In the genomic region with DNA sequence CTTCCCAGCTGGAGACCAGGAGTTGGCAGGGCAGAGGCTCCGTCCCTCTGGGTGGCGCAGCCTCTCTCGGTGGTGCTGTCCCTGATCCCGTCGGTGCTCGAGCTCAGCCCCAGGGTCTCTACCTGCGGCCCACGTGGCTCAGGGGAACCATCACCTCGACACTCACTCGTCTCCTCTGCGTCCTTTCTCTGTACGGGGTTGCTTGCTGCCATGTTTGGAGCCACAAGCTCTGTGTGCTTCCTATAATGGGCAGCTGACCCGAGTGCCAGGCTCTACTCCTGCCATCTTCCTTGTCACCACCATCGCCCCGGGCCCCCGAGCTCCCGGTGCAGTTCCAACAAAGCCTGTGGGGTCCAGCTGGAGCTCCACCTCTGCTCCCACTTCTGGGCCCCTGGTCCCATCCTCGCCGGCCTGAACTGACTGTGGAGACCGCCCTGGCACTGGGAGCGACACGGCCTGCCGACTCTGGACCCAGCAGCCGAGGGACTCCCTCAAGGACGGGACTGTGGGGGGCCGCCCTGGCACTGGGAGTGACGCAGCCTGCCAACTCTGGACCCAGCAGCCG, we compare ENCODE assay signal across 21 cellular contexts. TPM values are rescaled to one million over a fixed set of nuclear protein-coding genes. Genes with fewer than 3 reads are reported as not detected.
DNase-seq lines count a peak whose midpoint lies in the region; ATAC-seq and TF ChIP-seq lines count a peak whose summit lies in the region.
"Had no signal": no experiment of that assay in that cellular context is flagged by ENCODE, and none has a peak within 500 bp of the region (broad histone marks: within the 10 kb centered on the region; RNA-seq: fewer than 3 reads in every experiment).

No MANE protein-coding gene starts in this region.

- H3K27me3 Mint-ChIP-seq in neural crest cell (ENCODE audit: low read depth) (no peaks in the 10 kb centered on the region), glutamatergic neuron (ENCODE audit: unreplicated experiment) (peaks cover 5% of the 10 kb centered on the region)

- H3K4me1 Mint-ChIP-seq in neural crest cell (peaks cover 3% of the 10 kb centered on the region), glutamatergic neuron (ENCODE audit: low read depth, unreplicated experiment) (no peaks in the 10 kb centered on the region)

- BruUV-seq in A673 (replicated peaks; lab: Mats Ljungman, UMichigan), result no TSS peak

- H3K27ac ChIP-seq in cingulate gyrus (ENCODE audit: low read depth, low read length) (peak overlapping the region; percentile 85), upper lobe of right lung (no peak overlapping the region), A673 (ENCODE audit: low read depth, low read length, poor library complexity, severe bottlenecking) (no peak overlapping the region)
- H3K27ac ChIP-seq: pancreas, Peyer's patch had no signal

- H3K4me1 ChIP-seq in upper lobe of right lung (peaks cover 7% of the 10 kb centered on the region), A673 (ENCODE audit: insufficient read depth, low read length, poor library complexity, severe bottlenecking) (no peaks in the 10 kb centered on the region)
- H3K4me1 ChIP-seq: pancreas had no signal

- DNase-seq in Right ventricle myocardium superior (peak; percentile 41), left cardiac atrium (no peak), neural crest cell (ENCODE audit: low read depth, low spot score) (no peak), upper lobe of right lung (peak; percentile 54), A673 (ENCODE audit: low spot score) (no peak), glutamatergic neuron (no peak)
- DNase-seq: activated CD4-positive, alpha-beta T cell treated with anti-CD3 and anti-CD28 coated beads for 1 hour; activated gamma-delta T cell treated with Interleukin-2 at 50 U/mL for 16 hours; NCI-H1694; NCI-H2227 treated with DMSO at 0.1 percent for 48 hours; Peyer's patch; SK-N-SH; T1000 had no signal

- POLR2A ChIA-PET in A673 (lab: Charles Lee; ENCODE audit: low non-redundant PET), result no interaction called here

- CTCF ChIA-PET in A673 (lab: Charles Lee), result no interaction called here

- no peak for ATAC-seq in Right ventricle myocardium superior (ENCODE audit: poor library complexity)
- no peak for ATAC-seq in left cardiac atrium
- ATAC-seq in upper lobe of right lung, result no peak
- no peak for ATAC-seq in GM18867 (IDR thresholded peaks at IDR 0.05; ENCODE audit: unreplicated experiment)
- ATAC-seq: CD8-positive, alpha-beta T cell; HCT116 had no signal

- H3K36me3 ChIP-seq in upper lobe of right lung (peaks cover 38% of the 10 kb centered on the region), A673 (ENCODE audit: insufficient read depth, low read length, poor library complexity, severe bottlenecking) (peaks cover 33% of the 10 kb centered on the region)

- peak overlapping the region; percentile 17 for H3K4me3 Mint-ChIP-seq in neural crest cell
- H3K4me3 Mint-ChIP-seq in glutamatergic neuron (ENCODE audit: unreplicated experiment), result no peak overlapping the region
- H3K4me3 Mint-ChIP-seq: CD8-positive, alpha-beta T cell had no signal

- TF ChIP-seq CTCF in neural crest cell (conservative IDR thresholded peaks at IDR 0.05) (no peak), upper lobe of right lung (IDR thresholded peaks at IDR 0.05) (no peak), A673 (conservative IDR thresholded peaks at IDR 0.05; ENCODE audit: low read depth, low read length) (no peak), glutamatergic neuron (IDR thresholded peaks at IDR 0.05; ENCODE audit: partially characterized antibody, unreplicated experiment) (no peak)

- H3K36me3 Mint-ChIP-seq in neural crest cell (ENCODE audit: low read depth) (peaks cover 16% of the 10 kb centered on the region), glutamatergic neuron (ENCODE audit: unreplicated experiment) (no peaks in the 10 kb centered on the region)

- H3K9me3 ChIP-seq in upper lobe of right lung (no peaks in the 10 kb centered on the region), A673 (ENCODE audit: low read depth, low read length, poor library complexity, severe bottlenecking) (no peaks in the 10 kb centered on the region)
- H3K9me3 ChIP-seq: pancreas, Peyer's patch, SK-N-SH, thoracic aorta had no signal

- H3K27ac Mint-ChIP-seq in neural crest cell (ENCODE audit: unreplicated experiment), result peak overlapping the region; percentile 72
- H3K27ac Mint-ChIP-seq in glutamatergic neuron (ENCODE audit: unreplicated experiment), result no peak overlapping the region
- H3K27ac Mint-ChIP-seq: CD8-positive, alpha-beta T cell had no signal

- H3K27me3 ChIP-seq in upper lobe of right lung, result no peaks in the 10 kb centered on the region
- no peaks in the 10 kb centered on the region for H3K27me3 ChIP-seq in A673 (replicated peaks; ENCODE audit: insufficient read depth, low read depth, low read length, poor library complexity)
- H3K27me3 ChIP-seq: pancreas, Peyer's patch had no signal

- H3K9me3 Mint-ChIP-seq in neural crest cell (no peaks in the 10 kb centered on the region), glutamatergic neuron (ENCODE audit: unreplicated experiment) (peaks cover 13% of the 10 kb centered on the region)
- H3K9me3 Mint-ChIP-seq: CD8-positive, alpha-beta T cell had no signal

- intact Hi-C loops in Right ventricle myocardium superior (cut with DNase I) (no loop called here), left cardiac atrium (cut with DNase I) (no loop called here), upper lobe of right lung (cut with DNase I) (no loop called here), A673 (cut with micrococcal nuclease; ENCODE audit: unreplicated experiment) (no loop called here)

- H3K4me3 ChIP-seq in upper lobe of right lung, result no peak overlapping the region
- no peak overlapping the region for H3K4me3 ChIP-seq in A673 (ENCODE audit: low read depth, low read length, poor library complexity, severe bottlenecking)
- H3K4me3 ChIP-seq: pancreas, Peyer's patch, thoracic aorta had no signal

RNA-seq across cellular contexts. Expression of gene FBXW5, which starts 5.0 kb away (rescaled TPM):
- 142 TPM for total RNA-seq in Right ventricle myocardium superior
- total RNA-seq in left cardiac atrium, result 100 to 1,000 TPM in 1 of 2 donors, 10 to 100 TPM in 1; 98.4 to 130 TPM
- 81.2 and 83.9 TPM in 2 replicates for total RNA-seq in neural crest cell
- 91.2 TPM for total RNA-seq in upper lobe of right lung
- total RNA-seq in A673 (2021), result 76.7 and 81.8 TPM in 2 replicates
- 77.9 TPM for total RNA-seq in glutamatergic neuron (ENCODE audit: unreplicated experiment)

RNA-seq across cellular contexts. Expression of gene C8G, which starts 5.5 kb away (rescaled TPM):
- total RNA-seq in Right ventricle myocardium superior (1.1 TPM), left cardiac atrium (1 to 10 TPM in 1 of 2 donors, under 1 TPM in 1; 0.88 to 3.5 TPM), neural crest cell (0.59 and 0.98 TPM in 2 replicates), upper lobe of right lung (1.1 TPM), A673 (2021) (0.74 and 0.75 TPM in 2 replicates), glutamatergic neuron (ENCODE audit: unreplicated experiment) (14.5 TPM)
- total RNA-seq: CD8-positive, alpha-beta T cell; frontal cortex; lower leg skin; thoracic aorta had no signal

RNA-seq across cellular contexts. Expression of gene LCN12, which starts 12.6 kb away (rescaled TPM):
- total RNA-seq in Right ventricle myocardium superior (2.1 TPM), left cardiac atrium (10 to 100 TPM in 1 of 2 donors, 1 to 10 TPM in 1; 7.0 to 11.9 TPM), neural crest cell (0.50 and 1.1 TPM in 2 replicates), upper lobe of right lung (2.6 TPM), A673 (2021) (1.1 TPM in 1 of 2 replicates, not detected in the other), glutamatergic neuron (ENCODE audit: unreplicated experiment) (2.9 TPM)
- total RNA-seq: frontal cortex, lower leg skin had no signal

RNA-seq across cellular contexts. Expression of gene PTGDS, which starts 37.8 kb away (rescaled TPM):
- total RNA-seq in Right ventricle myocardium superior (6,152 TPM), left cardiac atrium (1,000 to 10,000 TPM; 3,329 to 4,014 TPM), neural crest cell (not detected in 2 replicates), upper lobe of right lung (477 TPM), A673 (2021) (not detected in 2 replicates), glutamatergic neuron (ENCODE audit: unreplicated experiment) (not detected)

RNA-seq across cellular contexts. Expression of gene LCNL1, which starts 43.3 kb away (rescaled TPM):
- total RNA-seq in Right ventricle myocardium superior (9.7 TPM), left cardiac atrium (1 to 10 TPM; 6.4 to 9.6 TPM), neural crest cell (not detected in 2 replicates), upper lobe of right lung (5.1 TPM), A673 (2021) (not detected in 2 replicates), glutamatergic neuron (ENCODE audit: unreplicated experiment) (not detected)
- total RNA-seq: thoracic aorta had no signal

Comparison
In these comparisons a context has a peak if more than half of its experiments do, and no peak if none do; other contexts are left out.
1. DNase-seq: peak in Right ventricle myocardium superior (single experiment) and upper lobe of right lung (single experiment); none in left cardiac atrium (single experiment), neural crest cell (single experiment), A673 (single experiment) and glutamatergic neuron (single experiment).